ENCODE assay signal across 8 cellular contexts in the genomic region with DNA sequence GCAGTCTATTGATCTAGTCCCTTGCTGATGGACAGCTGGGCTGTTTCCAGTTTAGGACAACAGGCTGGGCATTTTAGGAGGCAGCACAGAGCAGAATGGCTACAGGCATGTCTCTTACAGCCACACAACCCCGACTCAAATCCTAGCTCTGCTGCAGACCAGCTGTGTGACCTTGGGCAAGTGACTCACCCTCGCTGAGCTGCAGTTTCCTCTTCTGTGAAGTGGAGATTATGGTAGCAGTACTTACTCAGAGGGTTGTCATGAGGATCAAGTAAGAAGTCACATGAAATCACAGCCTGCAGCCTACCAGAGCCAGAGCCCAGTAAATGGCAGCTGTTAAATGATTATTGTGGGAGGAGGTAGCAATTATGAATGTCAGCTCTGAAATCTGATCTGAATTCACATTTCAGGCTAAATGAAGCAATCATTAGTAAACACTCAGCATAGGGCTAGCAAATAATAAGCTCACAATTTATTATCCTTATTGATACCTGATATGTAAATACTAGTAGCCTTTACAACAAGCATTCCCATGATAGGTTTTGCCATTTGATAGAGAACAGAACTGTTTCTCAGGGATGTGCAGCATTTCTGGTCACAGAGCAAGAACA. TPM values are rescaled to one million over a fixed set of nuclear protein-coding genes. Genes with fewer than 3 reads are reported as not detected.
DNase-seq lines count a peak whose midpoint lies in the region; ATAC-seq and TF ChIP-seq lines count a peak whose summit lies in the region.

No MANE protein-coding gene starts in this region.

- no peak overlapping the region for H3K27ac ChIP-seq in stomach

- WGBS in stomach, 5 donors: 24 to 37% (median 33%) methylated on average over 2 of the region's 2 CpGs

- peaks cover 5% of the 10 kb centered on the region for H3K4me1 Mint-ChIP-seq in nephron progenitor cell

- H3K9me3 ChIP-seq in stomach: peaks cover 0 to 7% (median 3%) of the 10 kb centered on the region in 4 donors

- no peaks in the 10 kb centered on the region for H3K9me3 Mint-ChIP-seq in nephron progenitor cell

- H3K4me1 ChIP-seq in stomach: no peaks in the 10 kb centered on the region

- H3K36me3 ChIP-seq in stomach: no peaks in the 10 kb centered on the region

- H3K4me3 Mint-ChIP-seq in nephron progenitor cell: no peak overlapping the region

- no peak overlapping the region for H3K27ac Mint-ChIP-seq in nephron progenitor cell

- peaks cover 10% of the 10 kb centered on the region for H3K27me3 Mint-ChIP-seq in nephron progenitor cell (ENCODE audit: low read depth, poor library complexity)

- no peaks in the 10 kb centered on the region for H3K36me3 Mint-ChIP-seq in nephron progenitor cell (ENCODE audit: low read depth)

- DNase-seq in activated CD8-positive, alpha-beta memory T cell treated with anti-CD3 and anti-CD28 coated beads for 24 hours: peak; percentile 59
- no peak for DNase-seq in activated CD8-positive, alpha-beta memory T cell treated with anti-CD3 and anti-CD28 coated beads, Interleukin-2, amount 50 U/mL, for 4 hours
- DNase-seq in activated T-cell treated with anti-CD3 and anti-CD28 coated beads, Interleukin-2, amount 50 U/mL, for 48 hours: peak; percentile 45 to 62
- DNase-seq in islet precursor cell: peak; percentile 92
- DNase-seq in stomach: peak; percentile 23
- no peak for DNase-seq in nephron progenitor cell
- no peak for DNase-seq in RPMI8226

- no peak for TF ChIP-seq CTCF in stomach (IDR thresholded peaks at IDR 0.05)
- no peak for TF ChIP-seq CTCF in nephron progenitor cell (IDR thresholded peaks at IDR 0.05)

- TF ChIP-seq POLR2A in stomach (IDR thresholded peaks at IDR 0.05): no peak

- H3K4me3 ChIP-seq in stomach: no peak overlapping the region

- intact Hi-C loops in stomach (cut with DNase I; ENCODE audit: low total_unique reads): no loop called here

- peaks cover 0 to 43% (median 0%) of the 10 kb centered on the region in 3 donors for H3K27me3 ChIP-seq in stomach

- no peak for ATAC-seq in GM21381 (IDR thresholded peaks at IDR 0.05; ENCODE audit: unreplicated experiment)

- no peak for TF ChIP-seq EP300 in stomach (IDR thresholded peaks at IDR 0.05)

RNA-seq across cellular contexts. Expression of gene MYEOV, which starts 58.9 kb away (rescaled TPM):
- 10 to 100 TPM in 1 of 5 donors, 1 to 10 TPM in 1, under 1 TPM in 1, not detected in 2; 0.92 to 11.7 (median 1.9) TPM for total RNA-seq in stomach
- polyA plus RNA-seq in stomach: 10 to 100 TPM in 2 of 3 donors, 1 to 10 TPM in 1; 5.3 to 41.5 (median 16.4) TPM

Comparison
In these comparisons a context has a peak if more than half of its experiments do, and no peak if none do; other contexts are left out.
1. DNase-seq: peak in activated CD8-positive, alpha-beta memory T cell treated with anti-CD3 and anti-CD28 coated beads for 24 hours (single experiment), activated T-cell treated with anti-CD3 and anti-CD28 coated beads, Interleukin-2, amount 50 U/mL, for 48 hours (2 of 2), islet precursor cell (single experiment) and stomach (single experiment); none in activated CD8-positive, alpha-beta memory T cell treated with anti-CD3 and anti-CD28 coated beads, Interleukin-2, amount 50 U/mL, for 4 hours (single experiment), nephron progenitor cell (single experiment) and RPMI8226 (single experiment).